Comparison of ENCODE assay signal across 13 cellular contexts in the genomic region with DNA sequence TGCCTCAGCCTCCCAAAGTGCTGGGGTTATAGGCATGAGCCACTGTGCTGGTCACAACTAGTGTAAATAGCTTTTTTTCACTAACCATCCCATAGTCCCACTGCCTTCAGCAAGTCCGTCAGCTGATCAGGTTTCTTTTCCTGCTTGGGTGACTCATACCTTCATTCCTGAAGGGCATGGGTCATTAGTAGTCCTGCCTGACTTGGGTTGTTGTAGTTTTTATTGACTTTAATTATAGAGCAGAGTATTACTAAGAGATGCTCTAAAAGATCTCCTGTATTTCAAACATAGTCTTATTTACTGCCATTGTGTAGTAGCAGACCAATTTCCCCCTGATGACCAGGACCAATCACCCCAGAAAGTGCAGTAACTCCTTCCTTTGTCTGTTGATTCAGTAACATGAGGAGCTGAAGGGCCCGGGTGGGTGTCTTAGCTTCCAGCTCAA. TPM values are rescaled to one million over a fixed set of nuclear protein-coding genes. Genes with fewer than 3 reads are reported as not detected.
A peak's percentile ranks its signal among the peaks of the same experiment; 100 is the strongest.
DNase-seq lines count a peak whose midpoint lies in the region; ATAC-seq and TF ChIP-seq lines count a peak whose summit lies in the region.
"Had no signal": no experiment of that assay in that cellular context is flagged by ENCODE, and none has a peak within 500 bp of the region (broad histone marks: within the 10 kb centered on the region; RNA-seq: fewer than 3 reads in every experiment).

No MANE protein-coding gene starts in this region.

- peak; percentile 84 for DNase-seq in EH (ENCODE audit: low read depth)
- peak; percentile 86 for DNase-seq in epithelial cell of proximal tubule (ENCODE audit: low read depth)
- DNase-seq in neural progenitor cell (ENCODE audit: low spot score) = no peak
- DNase-seq in KG1 (lab: John Stamatoyannopoulos, UW) = no peak
- no peak for DNase-seq in heart left ventricle
- no peak for DNase-seq in activated naive CD4-positive, alpha-beta T cell treated with anti-CD3 and anti-CD28 coated beads, Interleukin-2, amount 50 U/mL, for 16 hours
- DNase-seq: activated B cell treated with CpG ODN at 0.5 μM for 24 hours; adrenal gland; NCI-H446 treated with DMSO at 0.1 percent for 48 hours; stimulated activated naive CD8-positive, alpha-beta T cell treated with anti-CD3 and anti-CD28 coated beads, Interleukin-15, Interleukin-2, amounts not matched to agents 100 U/mL and 50 U/mL, for 24 hours had no signal

- H2AFZ ChIP-seq in neural progenitor cell (replicated peaks) = peak overlapping the region; percentile 73

- peaks cover 4% of the 10 kb centered on the region for H3K27me3 Mint-ChIP-seq in neural progenitor cell (ENCODE audit: insufficient read depth, low read depth)

- H3K79me2 ChIP-seq in neural progenitor cell (ENCODE audit: low read depth) = no peaks in the 10 kb centered on the region

- H3K4me3 ChIP-seq in epithelial cell of proximal tubule (ENCODE audit: low read depth, low read length) (no peak overlapping the region), neural progenitor cell (no peak overlapping the region), heart left ventricle (no peak overlapping the region)
- H3K4me3 ChIP-seq: adrenal gland had no signal

- no peak overlapping the region for H3K4me3 Mint-ChIP-seq in neural progenitor cell
- H3K4me3 Mint-ChIP-seq: activated B cell treated with CpG ODN at 0.5 μM for 24 hours had no signal

- H3K9me3 Mint-ChIP-seq in neural progenitor cell = peaks cover 11% of the 10 kb centered on the region

- no peaks in the 10 kb centered on the region for H3K4me1 Mint-ChIP-seq in neural progenitor cell
- H3K4me1 Mint-ChIP-seq: activated B cell treated with CpG ODN at 0.5 μM for 24 hours had no signal

- no peak overlapping the region for H3K9ac ChIP-seq in neural progenitor cell

- H3K4me1 ChIP-seq in neural progenitor cell (peaks cover 10% of the 10 kb centered on the region), heart left ventricle (no peaks in the 10 kb centered on the region)
- H3K4me1 ChIP-seq: adrenal gland had no signal

- intact Hi-C loops in heart left ventricle (cut with DNase I) = no loop called here

- 59 to 73% (median 64%) methylated on average over 2 of the region's 2 CpGs for WGBS in heart left ventricle, 4 donors

- H3K36me3 ChIP-seq in neural progenitor cell = no peaks in the 10 kb centered on the region
- no peaks in the 10 kb centered on the region for H3K36me3 ChIP-seq in heart left ventricle
- H3K36me3 ChIP-seq: adrenal gland had no signal

- ATAC-seq in HG02571 (IDR thresholded peaks at IDR 0.05; ENCODE audit: unreplicated experiment) = no peak
- ATAC-seq in heart left ventricle = no peak
- ATAC-seq: sciatic nerve; stimulated activated naive CD8-positive, alpha-beta T cell treated with anti-CD3 and anti-CD28 coated beads, Interleukin-15, Interleukin-2, amounts not matched to agents 100 U/mL and 50 U/mL, for 24 hours had no signal

- H3K4me2 ChIP-seq in neural progenitor cell = no peak overlapping the region

- H3K27ac ChIP-seq in neural progenitor cell (no peak overlapping the region), heart left ventricle (no peak overlapping the region)
- H3K27ac ChIP-seq: adrenal gland had no signal

- H3K9me3 ChIP-seq in neural progenitor cell (ENCODE audit: low read depth) (no peaks in the 10 kb centered on the region), heart left ventricle (peaks cover 0 to 23% (median 0%) of the 10 kb centered on the region in 12 donors)
- H3K9me3 ChIP-seq: adrenal gland had no signal

- H3K27me3 ChIP-seq in neural progenitor cell (no peaks in the 10 kb centered on the region), heart left ventricle (peaks cover 0 to 3% (median 0%) of the 10 kb centered on the region in 9 donors)

- peaks cover 6% of the 10 kb centered on the region for H3F3A ChIP-seq in neural progenitor cell (ENCODE audit: low read depth)

- H3K27ac Mint-ChIP-seq in neural progenitor cell = no peak overlapping the region
- H3K27ac Mint-ChIP-seq: activated B cell treated with CpG ODN at 0.5 μM for 24 hours had no signal

- no peaks in the 10 kb centered on the region for H3K36me3 Mint-ChIP-seq in neural progenitor cell

- TF ChIP-seq CTCF in epithelial cell of proximal tubule (conservative IDR thresholded peaks at IDR 0.05; ENCODE audit: low read depth, low read length) = no peak
- TF ChIP-seq CTCF in neural progenitor cell (IDR thresholded peaks at IDR 0.05) = no peak
- TF ChIP-seq CTCF in heart left ventricle (IDR thresholded peaks at IDR 0.05) = no peak

- H4K20me1 ChIP-seq in neural progenitor cell (ENCODE audit: low read depth) = no peaks in the 10 kb centered on the region

- TF ChIP-seq POLR2A in heart left ventricle (IDR thresholded peaks at IDR 0.05) = no peak

TF ChIP-seq in PFSK-1, 5 proteins besides CTCF, POLR2A, EP300 and RAD21:
- TF ChIP-seq SIN3A (IDR thresholded peaks at IDR 0.05; ENCODE audit: borderline replicate concordance, insufficient read depth, low read length) (peak; percentile 37; the same call in 1 of the 2 replicates), POLR2AphosphoS5 (IDR thresholded peaks at IDR 0.05; ENCODE audit: low read depth, low read length) (no peak)
TF ChIP-seq in PFSK-1: peak in this region for 1.

RNA-seq across cellular contexts. Expression of a gene that starts 25.8 kb away (rescaled TPM):
- polyA plus RNA-seq in PFSK-1 (2012; ENCODE audit: insufficient read length, low read depth) = 5.1 TPM
- total RNA-seq in epithelial cell of proximal tubule (174 and 314 TPM in 2 replicates), neural progenitor cell (ENCODE audit: low replicate concordance) (65.2 and 170 TPM in 2 replicates), heart left ventricle (1,000 to 10,000 TPM in 1 of 9 donors, 100 to 1,000 TPM in 8; 160 to 1,096 (median 318) TPM)
- 100 to 1,000 TPM; 182 to 211 TPM for polyA plus RNA-seq in heart left ventricle

Comparison
In these comparisons a context has a peak if more than half of its experiments do, and no peak if none do; other contexts are left out.
1. DNase-seq: peak in EH (single experiment) and epithelial cell of proximal tubule (single experiment); none in neural progenitor cell (single experiment), KG1 (single experiment), heart left ventricle (0 of 5) and activated naive CD4-positive, alpha-beta T cell treated with anti-CD3 and anti-CD28 coated beads, Interleukin-2, amount 50 U/mL, for 16 hours (single experiment).